1 cellular context compared by ENCODE assay signal in the genomic region with DNA sequence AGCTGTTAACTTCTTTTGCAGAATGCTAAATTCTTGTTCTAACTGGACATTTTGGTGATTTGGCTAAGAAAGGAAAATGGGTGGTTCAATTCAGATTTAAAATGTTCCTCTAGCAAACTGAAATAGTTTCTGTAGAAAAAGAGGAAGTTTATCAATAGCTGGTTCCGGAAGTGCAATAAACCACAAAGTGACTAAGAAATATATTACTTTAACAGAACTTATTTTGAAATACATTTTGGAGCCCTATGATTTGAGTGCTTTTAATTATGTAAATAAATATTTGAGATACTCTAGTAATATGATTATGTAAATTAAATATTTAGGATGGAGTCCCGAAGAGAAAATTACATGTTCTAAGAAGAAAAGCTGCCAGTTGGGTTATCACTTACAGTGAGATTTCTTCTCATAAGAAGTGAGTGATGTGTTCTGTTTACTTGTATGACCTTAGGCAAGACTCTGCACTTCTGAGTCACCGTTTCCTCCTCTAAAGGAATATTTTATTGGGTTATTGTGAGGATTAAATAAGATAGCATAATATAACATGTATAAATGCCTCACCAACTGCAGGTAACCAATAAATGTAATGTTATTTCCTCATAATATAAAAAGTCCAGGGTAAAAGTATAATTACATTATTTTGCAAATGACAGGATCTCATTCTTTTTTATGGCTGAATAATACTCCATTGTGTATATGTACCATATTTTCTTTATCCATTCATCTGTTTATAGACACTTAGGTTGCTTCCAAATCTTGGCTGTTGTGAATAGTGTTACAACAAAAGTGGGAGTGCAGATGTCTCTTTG.
A peak's percentile ranks its signal among the peaks of the same experiment; 100 is the strongest.
TF ChIP-seq lines count a peak whose summit lies in the region.

TSS of gene EVI2B (minus strand) at position 73 of the 806 bp plus-strand sequence. CDS start 8,445 bp downstream, outside the sequence.

TF ChIP-seq in GM12878, 131 proteins besides CTCF, POLR2A, EP300 and RAD21 (continued from another document and continues in another):
- TF ChIP-seq, protein P1, sequence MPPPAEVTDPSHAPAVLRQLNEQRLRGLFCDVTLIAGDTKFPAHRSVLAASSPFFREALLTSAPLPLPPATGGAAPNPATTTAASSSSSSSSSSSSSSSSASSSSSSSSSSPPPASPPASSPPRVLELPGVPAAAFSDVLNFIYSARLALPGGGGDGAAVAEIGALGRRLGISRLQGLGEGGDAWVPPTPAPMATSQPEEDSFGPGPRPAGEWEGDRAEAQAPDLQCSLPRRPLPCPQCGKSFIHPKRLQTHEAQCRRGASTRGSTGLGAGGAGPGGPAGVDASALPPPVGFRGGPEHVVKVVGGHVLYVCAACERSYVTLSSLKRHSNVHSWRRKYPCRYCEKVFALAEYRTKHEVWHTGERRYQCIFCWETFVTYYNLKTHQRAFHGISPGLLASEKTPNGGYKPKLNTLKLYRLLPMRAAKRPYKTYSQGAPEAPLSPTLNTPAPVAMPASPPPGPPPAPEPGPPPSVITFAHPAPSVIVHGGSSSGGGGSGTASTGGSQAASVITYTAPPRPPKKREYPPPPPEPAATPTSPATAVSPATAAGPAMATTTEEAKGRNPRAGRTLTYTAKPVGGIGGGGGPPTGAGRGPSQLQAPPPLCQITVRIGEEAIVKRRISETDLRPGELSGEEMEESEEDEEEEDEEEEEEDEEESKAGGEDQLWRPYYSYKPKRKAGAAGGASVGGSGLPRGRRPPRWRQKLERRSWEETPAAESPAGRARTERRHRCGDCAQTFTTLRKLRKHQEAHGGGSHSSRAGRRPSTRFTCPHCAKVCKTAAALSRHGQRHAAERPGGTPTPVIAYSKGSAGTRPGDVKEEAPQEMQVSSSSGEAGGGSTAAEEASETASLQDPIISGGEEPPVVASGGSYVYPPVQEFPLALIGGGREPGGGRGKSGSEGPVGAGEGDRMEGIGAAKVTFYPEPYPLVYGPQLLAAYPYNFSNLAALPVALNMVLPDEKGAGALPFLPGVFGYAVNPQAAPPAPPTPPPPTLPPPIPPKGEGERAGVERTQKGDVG (CRISPR knock-in tag; IDR thresholded peaks at IDR 0.05): no peak
- TF ChIP-seq FOXK2 (IDR thresholded peaks at IDR 0.05): no peak
- no peak for TF ChIP-seq NFYA (IDR thresholded peaks at IDR 0.05; ENCODE audit: borderline replicate concordance, low read depth, low read length)
- 0 out of 2 replicates have a peak, but pooled peaks have one; percentile 8 for TF ChIP-seq NR2F1 (conservative IDR thresholded peaks at IDR 0.05)
- no peak for TF ChIP-seq CHD2 (IDR thresholded peaks at IDR 0.05; ENCODE audit: borderline replicate concordance, low read depth, low read length)
- peak; percentile 64; the same call in 1 of the 2 replicates for TF ChIP-seq MEF2A (IDR thresholded peaks at IDR 0.05; ENCODE audit: insufficient read depth, low read depth, low read length)
- no peak for TF ChIP-seq ZNF687 (IDR thresholded peaks at IDR 0.05)
- TF ChIP-seq, protein P2, sequence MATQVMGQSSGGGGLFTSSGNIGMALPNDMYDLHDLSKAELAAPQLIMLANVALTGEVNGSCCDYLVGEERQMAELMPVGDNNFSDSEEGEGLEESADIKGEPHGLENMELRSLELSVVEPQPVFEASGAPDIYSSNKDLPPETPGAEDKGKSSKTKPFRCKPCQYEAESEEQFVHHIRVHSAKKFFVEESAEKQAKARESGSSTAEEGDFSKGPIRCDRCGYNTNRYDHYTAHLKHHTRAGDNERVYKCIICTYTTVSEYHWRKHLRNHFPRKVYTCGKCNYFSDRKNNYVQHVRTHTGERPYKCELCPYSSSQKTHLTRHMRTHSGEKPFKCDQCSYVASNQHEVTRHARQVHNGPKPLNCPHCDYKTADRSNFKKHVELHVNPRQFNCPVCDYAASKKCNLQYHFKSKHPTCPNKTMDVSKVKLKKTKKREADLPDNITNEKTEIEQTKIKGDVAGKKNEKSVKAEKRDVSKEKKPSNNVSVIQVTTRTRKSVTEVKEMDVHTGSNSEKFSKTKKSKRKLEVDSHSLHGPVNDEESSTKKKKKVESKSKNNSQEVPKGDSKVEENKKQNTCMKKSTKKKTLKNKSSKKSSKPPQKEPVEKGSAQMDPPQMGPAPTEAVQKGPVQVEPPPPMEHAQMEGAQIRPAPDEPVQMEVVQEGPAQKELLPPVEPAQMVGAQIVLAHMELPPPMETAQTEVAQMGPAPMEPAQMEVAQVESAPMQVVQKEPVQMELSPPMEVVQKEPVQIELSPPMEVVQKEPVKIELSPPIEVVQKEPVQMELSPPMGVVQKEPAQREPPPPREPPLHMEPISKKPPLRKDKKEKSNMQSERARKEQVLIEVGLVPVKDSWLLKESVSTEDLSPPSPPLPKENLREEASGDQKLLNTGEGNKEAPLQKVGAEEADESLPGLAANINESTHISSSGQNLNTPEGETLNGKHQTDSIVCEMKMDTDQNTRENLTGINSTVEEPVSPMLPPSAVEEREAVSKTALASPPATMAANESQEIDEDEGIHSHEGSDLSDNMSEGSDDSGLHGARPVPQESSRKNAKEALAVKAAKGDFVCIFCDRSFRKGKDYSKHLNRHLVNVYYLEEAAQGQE (IDR thresholded peaks at IDR 0.05; ENCODE audit: low read depth, low read length): no peak
- TF ChIP-seq TAF1 (IDR thresholded peaks at IDR 0.05; ENCODE audit: borderline replicate concordance, low read depth, low read length): peak; percentile 61; the same call in 1 of the 2 replicates
- TF ChIP-seq MLLT1 (IDR thresholded peaks at IDR 0.05): no peak
- TF ChIP-seq SPI1 (IDR thresholded peaks at IDR 0.05; ENCODE audit: borderline replicate concordance, insufficient read depth, low read depth, low read length): no peak
- no peak for TF ChIP-seq PBX3 (IDR thresholded peaks at IDR 0.05; ENCODE audit: insufficient replicate concordance, low read depth, low read length)
- no peak for TF ChIP-seq BMI1 (IDR thresholded peaks at IDR 0.05; ENCODE audit: borderline replicate concordance)
- TF ChIP-seq IKZF2 (IDR thresholded peaks at IDR 0.05): 0 out of 4 replicates have a peak, but pooled peaks have one; percentile 2 to 18
- no peak for TF ChIP-seq CHD1 (IDR thresholded peaks at IDR 0.05; ENCODE audit: low read depth, low read length)
- TF ChIP-seq, protein P3, sequence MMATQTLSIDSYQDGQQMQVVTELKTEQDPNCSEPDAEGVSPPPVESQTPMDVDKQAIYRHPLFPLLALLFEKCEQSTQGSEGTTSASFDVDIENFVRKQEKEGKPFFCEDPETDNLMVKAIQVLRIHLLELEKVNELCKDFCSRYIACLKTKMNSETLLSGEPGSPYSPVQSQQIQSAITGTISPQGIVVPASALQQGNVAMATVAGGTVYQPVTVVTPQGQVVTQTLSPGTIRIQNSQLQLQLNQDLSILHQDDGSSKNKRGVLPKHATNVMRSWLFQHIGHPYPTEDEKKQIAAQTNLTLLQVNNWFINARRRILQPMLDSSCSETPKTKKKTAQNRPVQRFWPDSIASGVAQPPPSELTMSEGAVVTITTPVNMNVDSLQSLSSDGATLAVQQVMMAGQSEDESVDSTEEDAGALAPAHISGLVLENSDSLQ (IDR thresholded peaks at IDR 0.05): peak; percentile 44
- no peak for TF ChIP-seq LARP7 (IDR thresholded peaks at IDR 0.05)
- TF ChIP-seq, protein P4, sequence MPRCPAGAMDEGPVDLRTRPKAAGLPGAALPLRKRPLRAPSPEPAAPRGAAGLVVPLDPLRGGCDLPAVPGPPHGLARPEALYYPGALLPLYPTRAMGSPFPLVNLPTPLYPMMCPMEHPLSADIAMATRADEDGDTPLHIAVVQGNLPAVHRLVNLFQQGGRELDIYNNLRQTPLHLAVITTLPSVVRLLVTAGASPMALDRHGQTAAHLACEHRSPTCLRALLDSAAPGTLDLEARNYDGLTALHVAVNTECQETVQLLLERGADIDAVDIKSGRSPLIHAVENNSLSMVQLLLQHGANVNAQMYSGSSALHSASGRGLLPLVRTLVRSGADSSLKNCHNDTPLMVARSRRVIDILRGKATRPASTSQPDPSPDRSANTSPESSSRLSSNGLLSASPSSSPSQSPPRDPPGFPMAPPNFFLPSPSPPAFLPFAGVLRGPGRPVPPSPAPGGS (IDR thresholded peaks at IDR 0.05; ENCODE audit: borderline replicate concordance, insufficient read depth, low read depth, low read length, poor library complexity, severe bottlenecking): no peak
- TF ChIP-seq STAT1 (conservative IDR thresholded peaks at IDR 0.05): no peak
- TF ChIP-seq WRNIP1 (IDR thresholded peaks at IDR 0.05; ENCODE audit: borderline replicate concordance, low read depth, low read length): no peak
- no peak for TF ChIP-seq ZZZ3 (IDR thresholded peaks at IDR 0.05; ENCODE audit: control insufficient read depth, insufficient read length, low read depth)
- TF ChIP-seq HDAC2 (IDR thresholded peaks at IDR 0.05): no peak
- TF ChIP-seq NRF1 (conservative IDR thresholded peaks at IDR 0.05; ENCODE audit: low read depth, low read length): no peak
- no peak for TF ChIP-seq STAT3 (IDR thresholded peaks at IDR 0.05; ENCODE audit: low read depth, low read length)
- no peak for TF ChIP-seq TCF3 (IDR thresholded peaks at IDR 0.05; ENCODE audit: borderline replicate concordance, insufficient read depth, low read depth, low read length)
- peak; percentile 85 for TF ChIP-seq NFIC (IDR thresholded peaks at IDR 0.05; ENCODE audit: low read depth, low read length)
- TF ChIP-seq RBBP5 (conservative IDR thresholded peaks at IDR 0.05): no peak
- no peak for TF ChIP-seq IRF3 (IDR thresholded peaks at IDR 0.05)
- TF ChIP-seq POLR2AphosphoS2 (IDR thresholded peaks at IDR 0.05; ENCODE audit: low read depth, low read length): no peak
- no peak for TF ChIP-seq ASH2L (IDR thresholded peaks at IDR 0.05; ENCODE audit: borderline replicate concordance, low read depth)
- no peak for TF ChIP-seq POLR2AphosphoS5 (IDR thresholded peaks at IDR 0.05; ENCODE audit: low read length)
- no peak for TF ChIP-seq ZNF384 (IDR thresholded peaks at IDR 0.05; ENCODE audit: borderline replicate concordance, low read depth, low read length)
- no peak for TF ChIP-seq BCL11A (IDR thresholded peaks at IDR 0.05; ENCODE audit: low read depth, low read length)
- peak; percentile 55 for TF ChIP-seq ATF2 (IDR thresholded peaks at IDR 0.05; ENCODE audit: low read length)
- TF ChIP-seq EZH2 (IDR thresholded peaks at IDR 0.05; ENCODE audit: borderline replicate concordance, control insufficient read depth, low read depth, low read length): no peak
